Comparison of ENCODE assay signal across 10 cellular contexts in the genomic region with DNA sequence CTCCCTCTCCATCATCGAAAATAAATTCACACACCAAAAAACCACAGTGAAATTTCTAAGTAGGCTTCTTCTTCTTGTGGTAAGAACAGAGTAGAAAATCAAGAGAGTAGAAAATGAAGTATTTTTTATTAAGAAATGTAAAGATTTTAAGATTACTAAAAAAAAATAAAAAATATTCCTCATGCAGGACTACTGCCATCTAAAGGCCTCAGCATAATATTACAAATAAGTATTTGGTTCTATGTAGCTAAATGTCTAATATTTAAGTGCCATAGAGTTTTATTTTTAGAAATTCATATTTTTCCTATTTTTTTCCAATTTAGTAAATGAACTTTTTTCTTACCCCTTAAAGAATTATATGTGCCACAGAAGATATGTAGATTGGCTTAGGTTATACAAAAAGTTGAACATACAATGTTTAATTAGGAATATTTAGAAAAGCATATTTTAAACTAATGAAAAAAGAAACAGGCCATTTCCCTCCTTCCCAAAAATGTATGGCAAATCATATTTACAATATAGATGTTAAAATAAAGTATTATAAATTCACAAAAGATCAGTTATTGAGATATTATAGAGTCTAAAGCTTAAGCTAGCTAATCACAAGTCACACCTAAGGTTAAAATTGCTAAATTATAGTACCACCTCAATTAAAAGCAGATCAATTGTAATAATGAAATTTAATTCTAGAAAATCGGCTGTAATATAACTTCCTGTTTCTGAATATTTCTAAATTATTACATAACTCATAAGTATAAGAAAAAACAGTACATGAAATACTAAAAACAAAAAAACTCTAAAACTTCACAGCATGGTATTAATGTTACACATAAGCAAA. TPM values are rescaled to one million over a fixed set of nuclear protein-coding genes. Genes with fewer than 3 reads are reported as not detected.
DNase-seq lines count a peak whose midpoint lies in the region; ATAC-seq and TF ChIP-seq lines count a peak whose summit lies in the region.
"Had no signal": no experiment of that assay in that cellular context is flagged by ENCODE, and none has a peak within 500 bp of the region (broad histone marks: within the 10 kb centered on the region; RNA-seq: fewer than 3 reads in every experiment).

No MANE protein-coding gene starts in this region.

- peaks cover 17% of the 10 kb centered on the region for H3K4me1 ChIP-seq in lower lobe of right lung

- ATAC-seq in lower lobe of right lung = no peak

- DNase-seq in BJ (ENCODE audit: low read depth) = no peak
- no peak for DNase-seq in HL-60 (ENCODE audit: low read depth in 1 of 2, low spot score in 1 of 2)
- peak; percentile 49 for DNase-seq in astrocyte of the spinal cord (ENCODE audit: low read depth, low spot score)
- no peak for DNase-seq in lower lobe of right lung
- DNase-seq in 8988T = no peak
- no peak for DNase-seq in stimulated activated CD4-positive, alpha-beta T cell treated with anti-CD3 and anti-CD28 coated beads, Interleukin-2, amount 100 ng/mL, for 48 hours
- DNase-seq in NCI-H1417 treated with DMSO at 0.1 percent for 48 hours (lab: John Stamatoyannopoulos, UW) = no peak
- DNase-seq in retina = no peak
- DNase-seq: activated CD4-positive, alpha-beta T cell treated with anti-CD3 and anti-CD28 coated beads, Interleukin-2, amount 10 ng/mL, durations not matched to agents 24 days and 14 days had no signal

- in situ Hi-C loops in astrocyte of the spinal cord (cut with HindIII; ENCODE audit: low sequenced_read_pairs) = no loop called here

- POLR2A ChIA-PET in BJ (lab: Charles Lee) = no interaction called here

- CTCF ChIA-PET in BJ (lab: Yijun Ruan, JAX) = interaction anchor here (0.6 to 5.0 kb wide), 19 partner anchors 10 to 750 kb away, joined by 3 to 74 read pairs (median 3); partner anchors contain the start of gene FRK

- intact Hi-C loops in lower lobe of right lung (cut with DNase I) = loop anchor here (5.0 kb wide), 1 partner anchor 85 kb away; no protein-coding TSS in a partner anchor

- H3K4me3 ChIP-seq in BJ (ENCODE audit: low read depth, low read length) = no peak overlapping the region
- no peak overlapping the region for H3K4me3 ChIP-seq in HL-60 (replicated peaks; ENCODE audit: insufficient read depth, low read length)
- no peak overlapping the region for H3K4me3 ChIP-seq in astrocyte of the spinal cord (ENCODE audit: low read depth, low read length)
- H3K4me3 ChIP-seq in lower lobe of right lung = no peak overlapping the region

- H3K27me3 ChIP-seq in BJ (ENCODE audit: control insufficient read depth, insufficient read depth, low read length) = no peaks in the 10 kb centered on the region
- no peaks in the 10 kb centered on the region for H3K27me3 ChIP-seq in HL-60 (ENCODE audit: insufficient read depth, poor library complexity, severe bottlenecking)
- no peaks in the 10 kb centered on the region for H3K27me3 ChIP-seq in lower lobe of right lung (ENCODE audit: low read depth)

- peak; percentile 45 for TF ChIP-seq CTCF in BJ (IDR thresholded peaks at IDR 0.05; ENCODE audit: insufficient read depth, low read depth, low read length)
- TF ChIP-seq CTCF in HL-60 (IDR thresholded peaks at IDR 0.05; ENCODE audit: insufficient read depth, low read length) = peak; percentile 24
- TF ChIP-seq CTCF in astrocyte of the spinal cord (IDR thresholded peaks at IDR 0.05; ENCODE audit: low read depth, low read length) = peak; percentile 52
- TF ChIP-seq CTCF in lower lobe of right lung (IDR thresholded peaks at IDR 0.05) = peak; percentile 60

- no peak overlapping the region for H3K27ac ChIP-seq in HL-60 (replicated peaks)
- no peak overlapping the region for H3K27ac ChIP-seq in lower lobe of right lung

- H3K36me3 ChIP-seq in BJ (ENCODE audit: control insufficient read depth, insufficient read depth, low read length) = no peaks in the 10 kb centered on the region
- H3K36me3 ChIP-seq in lower lobe of right lung = no peaks in the 10 kb centered on the region

- peaks cover 13% of the 10 kb centered on the region for H3K9me3 ChIP-seq in lower lobe of right lung

RNA-seq across cellular contexts. Expression of gene NT5DC1, which starts 3.5 kb away (rescaled TPM):
- polyA plus RNA-seq in BJ (2011; rRNA removed) = 12.3 and 22.1 TPM in 2 replicates
- polyA minus RNA-seq in BJ (2011; rRNA and poly(A)+ RNA removed) = 9.8 and 10.2 TPM in 2 replicates
- total RNA-seq in lower lobe of right lung = 46.0 TPM

RNA-seq across cellular contexts. Expression of gene COL10A1, which starts 28.7 kb away (rescaled TPM):
- polyA plus RNA-seq in BJ (2011; rRNA removed) = 0.11 and 0.15 TPM in 2 replicates
- polyA minus RNA-seq in BJ (2011; rRNA and poly(A)+ RNA removed) = not detected in 2 replicates
- total RNA-seq in lower lobe of right lung = 0.24 TPM
- total RNA-seq: activated CD4-positive, alpha-beta T cell treated with anti-CD3 and anti-CD28 coated beads, Interleukin-2, amount 10 ng/mL, durations not matched to agents 24 days and 14 days; glomerular endothelial cell had no signal

RNA-seq across cellular contexts. Expression of gene FRK, which starts 36.5 kb away (rescaled TPM):
- 0.02 and 0.04 TPM in 2 replicates for polyA plus RNA-seq in BJ (2011; rRNA removed)
- 0.05 TPM in 2 replicates for polyA minus RNA-seq in BJ (2011; rRNA and poly(A)+ RNA removed)
- 7.4 TPM for total RNA-seq in lower lobe of right lung
- total RNA-seq: activated CD4-positive, alpha-beta T cell treated with anti-CD3 and anti-CD28 coated beads, Interleukin-2, amount 10 ng/mL, durations not matched to agents 24 days and 14 days had no signal
